9 cellular contexts compared by ENCODE assay signal in genomic region chr5:73201547-73202513, GRCh38. TPM values are rescaled to one million over a fixed set of nuclear protein-coding genes. Genes with fewer than 3 reads are reported as not detected.
DNase-seq lines count a peak whose midpoint lies in the region; ATAC-seq and TF ChIP-seq lines count a peak whose summit lies in the region.
"Had no signal": no experiment of that assay in that cellular context is flagged by ENCODE, and none has a peak within 500 bp of the region (broad histone marks: within the 10 kb centered on the region; RNA-seq: fewer than 3 reads in every experiment).

No MANE protein-coding gene starts in this region.

- H3K36me3 Mint-ChIP-seq in HFFc6 (ENCODE audit: low read depth) (no peaks in the 10 kb centered on the region), memory B cell (no peaks in the 10 kb centered on the region)
- no peaks in the 10 kb centered on the region for H3K36me3 Mint-ChIP-seq in activated CD4-positive, alpha-beta memory T cell treated with anti-CD3 and anti-CD28 coated beads, Interleukin-2, amount 10 ng/mL, durations not matched to agents 7 days and 5 days (ENCODE audit: low read depth)

- peaks cover 7% of the 10 kb centered on the region for H3K27me3 ChIP-seq in effector memory CD4-positive, alpha-beta T cell (replicated peaks; ENCODE audit: control insufficient read depth, insufficient read depth, low read length, poor library complexity, severe bottlenecking)

- H3K4me3 Mint-ChIP-seq in HFFc6 (no peak overlapping the region), memory B cell (peak overlapping the region; percentile 41)
- H3K4me3 Mint-ChIP-seq in activated CD4-positive, alpha-beta memory T cell treated with anti-CD3 and anti-CD28 coated beads, Interleukin-2, amount 10 ng/mL, durations not matched to agents 7 days and 5 days, result no peak overlapping the region

- CTCF ChIA-PET in activated CD4-positive, alpha-beta memory T cell treated with anti-CD3 and anti-CD28 coated beads, Interleukin-2, amount 10 ng/mL, durations not matched to agents 7 days and 5 days (lab: Charles Lee), result interaction anchor here (0.9 to 1.9 kb wide), 9 partner anchors 10 to 257 kb away, joined by 3 to 13 read pairs (median 4); partner anchors contain the start of gene FCHO2

- H3K27me3 Mint-ChIP-seq in HFFc6 (ENCODE audit: insufficient read depth) (peaks cover 24% of the 10 kb centered on the region), memory B cell (peaks cover 25% of the 10 kb centered on the region)
- H3K27me3 Mint-ChIP-seq in activated CD4-positive, alpha-beta memory T cell treated with anti-CD3 and anti-CD28 coated beads, Interleukin-2, amount 10 ng/mL, durations not matched to agents 7 days and 5 days, result peaks cover 45% of the 10 kb centered on the region

- peak; percentile 74 for ATAC-seq in memory B cell (ENCODE audit: low read depth)

- H3K9me3 Mint-ChIP-seq in HFFc6 (no peaks in the 10 kb centered on the region), memory B cell (peaks cover 4% of the 10 kb centered on the region)
- no peaks in the 10 kb centered on the region for H3K9me3 Mint-ChIP-seq in activated CD4-positive, alpha-beta memory T cell treated with anti-CD3 and anti-CD28 coated beads, Interleukin-2, amount 10 ng/mL, durations not matched to agents 7 days and 5 days

- H3K27ac Mint-ChIP-seq in HFFc6, result no peak overlapping the region
- H3K27ac Mint-ChIP-seq in activated CD4-positive, alpha-beta memory T cell treated with anti-CD3 and anti-CD28 coated beads, Interleukin-2, amount 10 ng/mL, durations not matched to agents 7 days and 5 days, result no peak overlapping the region
- H3K27ac Mint-ChIP-seq in memory B cell, result no peak overlapping the region

- POLR2A ChIA-PET in activated CD4-positive, alpha-beta memory T cell treated with anti-CD3 and anti-CD28 coated beads, Interleukin-2, amount 10 ng/mL, durations not matched to agents 7 days and 5 days (lab: Charles Lee), result no interaction called here

- no peaks in the 10 kb centered on the region for H3K9me3 ChIP-seq in effector memory CD4-positive, alpha-beta T cell (ENCODE audit: control insufficient read depth, low read length)

- no peak overlapping the region for H3K27ac ChIP-seq in effector memory CD4-positive, alpha-beta T cell (ENCODE audit: insufficient read depth, low read length, poor library complexity, severe bottlenecking)

- H3K4me1 Mint-ChIP-seq in HFFc6 (ENCODE audit: low read depth) (peaks cover 14% of the 10 kb centered on the region; the same call in 1 of the 2 replicates), memory B cell (peaks cover 3% of the 10 kb centered on the region)
- H3K4me1 Mint-ChIP-seq in activated CD4-positive, alpha-beta memory T cell treated with anti-CD3 and anti-CD28 coated beads, Interleukin-2, amount 10 ng/mL, durations not matched to agents 7 days and 5 days, result no peaks in the 10 kb centered on the region

- no peaks in the 10 kb centered on the region for H3K4me1 ChIP-seq in effector memory CD4-positive, alpha-beta T cell (ENCODE audit: control insufficient read depth, insufficient read depth, low read length, poor library complexity, severe bottlenecking)

- no peak overlapping the region for H3K4me3 ChIP-seq in effector memory CD4-positive, alpha-beta T cell (ENCODE audit: insufficient read depth, low read depth, low read length, poor library complexity, severe bottlenecking)

- peak; percentile 92 for TF ChIP-seq CTCF in HFFc6 (IDR thresholded peaks at IDR 0.05)

- peak; percentile 48 for DNase-seq in DMS114 treated with DMSO at 0.1 percent for 48 hours (lab: John Stamatoyannopoulos, UW; ENCODE audit: unreplicated experiment)
- peak; percentile 47 for DNase-seq in HFFc6
- peak; percentile 72 for DNase-seq in NCI-H526 treated with DMSO at 0.1 percent for 48 hours (lab: John Stamatoyannopoulos, UW)
- peak; percentile 68 for DNase-seq in activated CD4-positive, alpha-beta memory T cell treated with anti-CD3 and anti-CD28 coated beads, Interleukin-2, amount 10 ng/mL, durations not matched to agents 7 days and 5 days
- DNase-seq in effector memory CD4-positive, alpha-beta T cell, result peak; percentile 24 to 45 (median 30)
- peak; percentile 48 to 69 for DNase-seq in memory B cell (ENCODE audit: low spot score in 2 of 2)
- peak; percentile 48 to 54 for DNase-seq in stimulated activated CD8-positive, alpha-beta memory T cell treated with anti-CD3 and anti-CD28 coated beads, Interleukin-2, amount 100 ng/mL, for 1 hour (ENCODE audit: low read depth in 2 of 2)
- no peak for DNase-seq in NCI-H2171 treated with DMSO at 0.1 percent for 48 hours (lab: John Stamatoyannopoulos, UW)

- no peaks in the 10 kb centered on the region for H3K36me3 ChIP-seq in effector memory CD4-positive, alpha-beta T cell (ENCODE audit: control insufficient read depth, insufficient read depth, low read length)

RNA-seq across cellular contexts. Expression of gene TMEM174, which starts 28.8 kb away (rescaled TPM):
- total RNA-seq in HFFc6 (2021; fragmentation: NEBNext Ultra II Directional; extraction: Animal tissue kit (Norgen Biotek cat#: 25700)), result not detected
- not detected for total RNA-seq in activated CD4-positive, alpha-beta memory T cell treated with anti-CD3 and anti-CD28 coated beads, Interleukin-2, amount 10 ng/mL, durations not matched to agents 7 days and 5 days
- total RNA-seq: T-helper 1 cell treated with Interleukin-12 subunit alpha and Interleukin-12 subunit beta and Interleukin-4 antibody, amounts not matched to agents 30 ng/mL and 1 ng/mL, for 36 hours had no signal
